ENCODE assay signal across 9 cellular contexts in the genomic region with DNA sequence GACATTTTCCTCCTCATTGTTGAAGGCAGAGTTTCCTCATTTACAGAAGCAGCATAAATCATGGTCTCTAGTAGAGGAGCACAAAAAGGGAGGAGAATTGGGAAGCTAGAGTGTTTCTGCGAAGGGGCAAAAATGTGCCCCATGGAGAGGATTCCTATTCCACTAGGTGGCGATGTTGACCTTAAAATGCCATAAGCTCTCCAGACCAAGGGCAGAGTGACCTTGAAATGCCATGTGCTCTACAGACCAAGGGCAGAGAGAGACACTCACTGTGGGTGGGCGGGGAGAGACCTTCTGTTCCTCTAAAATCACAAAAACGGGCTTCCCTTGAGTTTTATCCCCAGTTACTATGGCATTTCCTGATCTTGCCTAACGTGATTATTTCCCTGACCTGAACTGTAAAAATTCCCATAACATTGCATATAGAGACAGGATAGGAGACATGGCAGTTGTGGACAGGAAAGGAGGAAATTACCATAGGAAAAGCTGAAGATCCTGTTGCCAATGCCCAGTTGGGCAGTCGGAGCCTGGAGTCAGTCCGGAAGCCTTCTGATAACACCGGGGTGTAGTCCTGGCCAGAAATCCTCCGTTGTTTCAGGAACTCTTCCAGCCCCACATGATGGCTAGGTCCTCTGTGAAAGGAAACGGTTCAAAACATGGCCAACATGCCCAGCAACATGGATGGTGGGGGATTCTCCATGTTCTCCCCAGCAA.
A peak's percentile ranks its signal among the peaks of the same experiment; 100 is the strongest.
DNase-seq lines count a peak whose midpoint lies in the region; ATAC-seq, FAIRE-seq and TF ChIP-seq lines count a peak whose summit lies in the region.
"Had no signal": no experiment of that assay in that cellular context is flagged by ENCODE, and none has a peak within 500 bp of the region (broad histone marks: within the 10 kb centered on the region; RNA-seq: fewer than 3 reads in every experiment).

No MANE protein-coding gene starts in this region.

- DNase-seq in CD14-positive monocyte (ENCODE audit: low spot score) = no peak
- DNase-seq in HL-60 (ENCODE audit: low read depth in 1 of 2, low spot score in 1 of 2) = peak; percentile 10 to 50
- DNase-seq in SHP77 treated with DMSO at 0.1 percent for 48 hours (lab: John Stamatoyannopoulos, UW) = peak; percentile 0
- DNase-seq in germinal center (ENCODE audit: low spot score) = peak; percentile 1
- DNase-seq in urothelium cell line (ENCODE audit: low spot score) = peak; percentile 3
- no peak for DNase-seq in T-cell
- DNase-seq in MG63 = no peak

- ATAC-seq in GM18511 (IDR thresholded peaks at IDR 0.05; ENCODE audit: unreplicated experiment) (peak; percentile 83), T-cell (replicated peaks in 1 of 4) (no peak)
- ATAC-seq: left colon had no signal

- no peak overlapping the region for H3K27ac ChIP-seq in HL-60 (replicated peaks)

- POLR2A ChIA-PET in T-cell (lab: Charles Lee) = no interaction called here

- H3K9me3 Mint-ChIP-seq in CD14-positive monocyte = peaks cover 0 to under 1% (median 0%) of the 10 kb centered on the region in 7 donors
- H3K9me3 Mint-ChIP-seq in T-cell = peaks cover 0 to 1% (median 1%) of the 10 kb centered on the region in 3 donors

- H3K27me3 Mint-ChIP-seq in CD14-positive monocyte (ENCODE audit: low read depth in 3 of 3) = no peaks in the 10 kb centered on the region
- no peaks in the 10 kb centered on the region for H3K27me3 Mint-ChIP-seq in T-cell

- H3K4me3 Mint-ChIP-seq in CD14-positive monocyte = no peak overlapping the region
- H3K4me3 Mint-ChIP-seq in T-cell = no peak overlapping the region

- CTCF ChIA-PET in T-cell (lab: Charles Lee) = no interaction called here

- intact Hi-C loops in CD14-positive monocyte (cut with micrococcal nuclease) = no loop called here

- no peak for FAIRE-seq in urothelium cell line (lab: Jason Lieb, UNC)

- no peak overlapping the region for H3K4me3 ChIP-seq in HL-60 (replicated peaks; ENCODE audit: insufficient read depth, low read length)
- H3K4me3 ChIP-seq in MG63 = no peak overlapping the region

- H3K27me3 ChIP-seq in HL-60 (ENCODE audit: insufficient read depth, poor library complexity, severe bottlenecking) (no peaks in the 10 kb centered on the region), MG63 (no peaks in the 10 kb centered on the region)

- H3K36me3 Mint-ChIP-seq in CD14-positive monocyte (no peaks in the 10 kb centered on the region), T-cell (no peaks in the 10 kb centered on the region)

- H3K27ac Mint-ChIP-seq in CD14-positive monocyte (no peak overlapping the region), T-cell (no peak overlapping the region)

- TF ChIP-seq CTCF in CD14-positive monocyte (IDR thresholded peaks at IDR 0.05) (peak; percentile 20), HL-60 (IDR thresholded peaks at IDR 0.05; ENCODE audit: insufficient read depth, low read length) (peak; percentile 13)

- H3K4me1 Mint-ChIP-seq in CD14-positive monocyte (no peaks in the 10 kb centered on the region), T-cell (no peaks in the 10 kb centered on the region)

- no peaks in the 10 kb centered on the region for H3K9me3 ChIP-seq in MG63

- no peaks in the 10 kb centered on the region for H3K36me3 ChIP-seq in MG63

Comparison
In these comparisons a context has a peak if more than half of its experiments do, and no peak if none do; other contexts are left out.
1. DNase-seq: peak in HL-60 (2 of 2), SHP77 treated with DMSO at 0.1 percent for 48 hours (single experiment), germinal center (single experiment) and urothelium cell line (single experiment); none in CD14-positive monocyte (single experiment), T-cell (0 of 34) and MG63 (single experiment).